In the genomic region with DNA sequence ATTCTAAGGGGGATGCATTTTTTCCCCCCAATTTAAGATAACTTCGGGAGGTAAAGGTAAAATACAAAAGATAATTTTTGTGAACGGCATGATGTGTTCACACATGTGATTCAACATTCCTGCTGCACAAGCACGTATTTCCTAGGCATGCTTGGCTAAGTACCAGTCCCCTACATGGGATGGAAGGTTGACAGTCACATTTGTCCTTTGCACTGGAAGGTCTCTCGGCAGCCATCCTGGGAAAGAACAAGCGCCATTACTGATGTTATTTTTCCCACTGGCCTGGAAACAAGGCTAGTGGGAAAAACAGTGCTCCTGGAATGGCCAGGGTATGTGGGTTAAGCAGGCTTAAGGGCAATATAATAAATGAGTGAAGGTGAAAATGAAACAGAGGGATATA, we compare ENCODE assay signal across 19 cellular contexts.
DNase-seq lines count a peak whose midpoint lies in the region; FAIRE-seq and TF ChIP-seq lines count a peak whose summit lies in the region.
"Had no signal": no experiment of that assay in that cellular context is flagged by ENCODE, and none has a peak within 500 bp of the region (broad histone marks: within the 10 kb centered on the region; RNA-seq: fewer than 3 reads in every experiment).

No MANE protein-coding gene starts in this region.

- no peak overlapping the region for H3K23ac ChIP-seq in mesenchymal stem cell (ENCODE audit: low read length in 2 of 2)

- DNase-seq in breast epithelium (ENCODE audit: low spot score in 2 of 2) (no peak), MCF 10A (ENCODE audit: unreplicated experiment) (no peak), astrocyte (ENCODE audit: low read depth) (no peak), mesenchymal stem cell (no peak), H7 (no peak), CD14-positive monocyte (ENCODE audit: low spot score) (no peak), kidney glomerular epithelial cell (lab: John Stamatoyannopoulos, UW) (no peak)
- DNase-seq: DMS79, NCI-H1105, NCI-H146, NCI-H774, Peyer's patch had no signal

- H3K18ac ChIP-seq in mesenchymal stem cell (ENCODE audit: low read depth in 1 of 2, low read length in 2 of 2) = no peak overlapping the region

- H3K4me3 ChIP-seq in breast epithelium = peak overlapping the region in 2 of 3 donors; percentile 12 to 19
- no peak overlapping the region for H3K4me3 ChIP-seq in astrocyte (ENCODE audit: insufficient read depth, low read depth, low read length)
- H3K4me3 ChIP-seq in mesenchymal stem cell (ENCODE audit: insufficient read depth in 1 of 2, low read depth in 1 of 2, low read length in 2 of 2) = no peak overlapping the region
- no peak overlapping the region for H3K4me3 ChIP-seq in H7 (ENCODE audit: insufficient read depth, low read depth, low read length)
- H3K4me3 ChIP-seq: A549, K562, Peyer's patch had no signal

- 94% methylated on average over 5 of the region's 5 CpGs for WGBS in mesenchymal stem cell

- no peaks in the 10 kb centered on the region for H3K9me3 ChIP-seq in breast epithelium
- no peaks in the 10 kb centered on the region for H3K9me3 ChIP-seq in astrocyte (ENCODE audit: insufficient read depth, low read depth, low read length)
- no peaks in the 10 kb centered on the region for H3K9me3 ChIP-seq in mesenchymal stem cell (ENCODE audit: control insufficient read depth, low read length)
- H3K9me3 ChIP-seq: A549, Peyer's patch had no signal

- no peak overlapping the region for H4K8ac ChIP-seq in mesenchymal stem cell (ENCODE audit: low read length)

- peak overlapping the region in 1 of 2 donors; percentile 34 for H3K27ac ChIP-seq in breast epithelium
- H3K27ac ChIP-seq in astrocyte (ENCODE audit: low read depth, low read length) = no peak overlapping the region
- no peak overlapping the region for H3K27ac ChIP-seq in mesenchymal stem cell (ENCODE audit: low read length, poor library complexity, severe bottlenecking)
- H3K27ac ChIP-seq: A549, HL-60, Peyer's patch had no signal

- no peaks in the 10 kb centered on the region for H3K4me1 ChIP-seq in breast epithelium
- no peaks in the 10 kb centered on the region for H3K4me1 ChIP-seq in astrocyte (ENCODE audit: insufficient read depth, low read length)
- H3K4me1 ChIP-seq in mesenchymal stem cell (ENCODE audit: control insufficient read depth, insufficient read depth, low read depth, low read length) = no peaks in the 10 kb centered on the region
- H3K4me1 ChIP-seq: A549, Peyer's patch had no signal

- H3K36me3 ChIP-seq in breast epithelium (no peaks in the 10 kb centered on the region), astrocyte (ENCODE audit: insufficient read depth, low read length) (no peaks in the 10 kb centered on the region), mesenchymal stem cell (ENCODE audit: control insufficient read depth in 1 of 2, insufficient read depth in 2 of 2, low read depth in 1 of 2, low read length in 2 of 2) (no peaks in the 10 kb centered on the region), H7 (replicated peaks; ENCODE audit: control insufficient read depth, insufficient read depth, low read length) (no peaks in the 10 kb centered on the region)
- H3K36me3 ChIP-seq: Peyer's patch had no signal

- H4K20me1 ChIP-seq in astrocyte (ENCODE audit: insufficient read depth, low read length) = no peaks in the 10 kb centered on the region

- BruUV-seq in MCF 10A (replicated peaks; lab: Mats Ljungman, UMichigan) = no TSS peak

- no peak overlapping the region for H2AFZ ChIP-seq in astrocyte (ENCODE audit: low read depth, low read length)
- H2AFZ ChIP-seq in mesenchymal stem cell (ENCODE audit: low read depth, low read length) = no peak overlapping the region

- H3K27me3 ChIP-seq in breast epithelium (no peaks in the 10 kb centered on the region), astrocyte (ENCODE audit: insufficient read depth, low read length) (no peaks in the 10 kb centered on the region), mesenchymal stem cell (ENCODE audit: control insufficient read depth in 1 of 2, insufficient read depth in 1 of 2, low read length in 2 of 2) (no peaks in the 10 kb centered on the region), H7 (ENCODE audit: control insufficient read depth, insufficient read depth, low read length) (no peaks in the 10 kb centered on the region)
- H3K27me3 ChIP-seq: Peyer's patch had no signal

- TF ChIP-seq CTCF in breast epithelium (IDR thresholded peaks at IDR 0.05) (no peak), MCF 10A (IDR thresholded peaks at IDR 0.05; ENCODE audit: unreplicated experiment) (no peak), astrocyte (IDR thresholded peaks at IDR 0.05; ENCODE audit: insufficient read depth, low read depth, low read length) (no peak), CD14-positive monocyte (IDR thresholded peaks at IDR 0.05) (no peak)

- CTCF ChIA-PET in MCF 10A (lab: Yijun Ruan, JAX) = interaction anchor here (0.8 to 1.2 kb wide), 2 partner anchors 15 to 119 kb away, joined by 5 to 6 read pairs; no protein-coding TSS in a partner anchor

- no peak overlapping the region for H2BK15ac ChIP-seq in mesenchymal stem cell (ENCODE audit: low read depth, poor library complexity, severe bottlenecking)

- H3K9ac ChIP-seq in astrocyte (ENCODE audit: low read length) (no peak overlapping the region), mesenchymal stem cell (ENCODE audit: low read length) (peak overlapping the region; percentile 56)

- FAIRE-seq in astrocyte (lab: Jason Lieb, UNC) = no peak
- FAIRE-seq: A549, D721Med, H54, HepG2, K562 had no signal

- no peaks in the 10 kb centered on the region for H3K79me2 ChIP-seq in astrocyte (ENCODE audit: insufficient read depth, low read length)

- H3K4me3 Mint-ChIP-seq in MCF 10A (ENCODE audit: unreplicated experiment) = no peak overlapping the region
- no peak overlapping the region for H3K4me3 Mint-ChIP-seq in astrocyte (ENCODE audit: unreplicated experiment)
- H3K4me3 Mint-ChIP-seq in CD14-positive monocyte = no peak overlapping the region
- H3K4me3 Mint-ChIP-seq: B cell had no signal

- no peak overlapping the region for H2BK5ac ChIP-seq in mesenchymal stem cell (ENCODE audit: low read depth, low read length, poor library complexity, severe bottlenecking)

- H3K36me3 Mint-ChIP-seq in MCF 10A (ENCODE audit: insufficient read depth, unreplicated experiment) (no peaks in the 10 kb centered on the region), astrocyte (ENCODE audit: low read depth, unreplicated experiment) (peaks cover 4% of the 10 kb centered on the region), CD14-positive monocyte (peaks cover 22 to 29% of the 10 kb centered on the region in 2 donors)

- no peak overlapping the region for H3K4ac ChIP-seq in mesenchymal stem cell (ENCODE audit: low read depth in 1 of 2, low read length in 2 of 2)

- no peak overlapping the region for H2AK5ac ChIP-seq in mesenchymal stem cell (ENCODE audit: low read length, severe bottlenecking)

- POLR2A ChIA-PET in MCF 10A (lab: Yijun Ruan, JAX) = interaction anchor here (0.6 to 0.7 kb wide), 2 partner anchors 8 to 17 kb away, joined by 3 read pairs; no protein-coding TSS in a partner anchor

- H3K9me3 Mint-ChIP-seq in MCF 10A (ENCODE audit: unreplicated experiment) = peaks cover 11% of the 10 kb centered on the region
- no peaks in the 10 kb centered on the region for H3K9me3 Mint-ChIP-seq in astrocyte (ENCODE audit: unreplicated experiment)
- peaks cover 0 to 2% (median 0%) of the 10 kb centered on the region in 7 donors for H3K9me3 Mint-ChIP-seq in CD14-positive monocyte

- H3K4me2 ChIP-seq in astrocyte (ENCODE audit: low read length) (peak overlapping the region; percentile 49), mesenchymal stem cell (ENCODE audit: low read length, poor library complexity, severe bottlenecking) (no peak overlapping the region)
- H3K4me2 ChIP-seq: A549 had no signal

- H3K79me1 ChIP-seq in mesenchymal stem cell (replicated peaks; ENCODE audit: low read length, poor library complexity, severe bottlenecking) = no peaks in the 10 kb centered on the region

- H3K4me1 Mint-ChIP-seq in MCF 10A (ENCODE audit: insufficient read depth, unreplicated experiment) (no peaks in the 10 kb centered on the region), astrocyte (ENCODE audit: low read depth, unreplicated experiment) (peaks cover 4% of the 10 kb centered on the region), CD14-positive monocyte (no peaks in the 10 kb centered on the region)
- H3K4me1 Mint-ChIP-seq: B cell had no signal

- H3K14ac ChIP-seq in mesenchymal stem cell (ENCODE audit: low read length in 2 of 2) = no peak overlapping the region

- intact Hi-C loops in breast epithelium (cut with DNase I; ENCODE audit: low total_unique reads) = loop anchor here (5.0 kb wide), 1 partner anchor 542 kb away; no protein-coding TSS in a partner anchor
- intact Hi-C loops in MCF 10A (cut with micrococcal nuclease) = no loop called here
- intact Hi-C loops in CD14-positive monocyte (cut with micrococcal nuclease) = no loop called here

- no peak for TF ChIP-seq POLR2A in breast epithelium (IDR thresholded peaks at IDR 0.05)

- H2BK12ac ChIP-seq in mesenchymal stem cell (ENCODE audit: low read length in 2 of 2) = no peak overlapping the region

- no peak overlapping the region for H4K91ac ChIP-seq in mesenchymal stem cell (ENCODE audit: low read length)

- H3K27ac Mint-ChIP-seq in MCF 10A (ENCODE audit: low read depth, unreplicated experiment) (no peak overlapping the region), astrocyte (ENCODE audit: unreplicated experiment) (no peak overlapping the region), CD14-positive monocyte (no peak overlapping the region)
- H3K27ac Mint-ChIP-seq: B cell had no signal

- H3K27me3 Mint-ChIP-seq in MCF 10A (ENCODE audit: insufficient read depth, unreplicated experiment) (no peaks in the 10 kb centered on the region), astrocyte (ENCODE audit: low read depth, unreplicated experiment) (no peaks in the 10 kb centered on the region), CD14-positive monocyte (ENCODE audit: low read depth in 3 of 3) (no peaks in the 10 kb centered on the region)
- H3K27me3 Mint-ChIP-seq: B cell had no signal

- no peak overlapping the region for H2BK120ac ChIP-seq in mesenchymal stem cell (ENCODE audit: low read depth, low read length)

Comparison
In these comparisons a context has a peak if more than half of its experiments do, and no peak if none do; other contexts are left out.
1. H3K4me3 ChIP-seq: peak in breast epithelium (2 of 3); none in astrocyte (single experiment), mesenchymal stem cell (0 of 2) and H7 (single experiment).